32 cellular contexts compared by ENCODE assay signal in genomic region chr15:101228313-101228712, GRCh38. TPM values are rescaled to one million over a fixed set of nuclear protein-coding genes. Genes with fewer than 3 reads are reported as not detected.
DNase-seq lines count a peak whose midpoint lies in the region; ATAC-seq, FAIRE-seq and TF ChIP-seq lines count a peak whose summit lies in the region.
"Had no signal": no experiment of that assay in that cellular context is flagged by ENCODE, and none has a peak within 500 bp of the region (broad histone marks: within the 10 kb centered on the region; RNA-seq: fewer than 3 reads in every experiment).

No MANE protein-coding gene starts in this region.

- no peak for TF ChIP-seq RAD21 in GM12878 (IDR thresholded peaks at IDR 0.05; ENCODE audit: insufficient read depth, low read depth, low read length)

- no peaks in the 10 kb centered on the region for H3K27me3 ChIP-seq in GM12878 (replicated peaks in 1 of 2; ENCODE audit: control insufficient read depth in 2 of 2, insufficient read depth in 2 of 2, low read length in 1 of 2)
- H3K27me3 ChIP-seq: BLaER1, brain microvascular endothelial cell, dorsolateral prefrontal cortex, esophagus muscularis mucosa, right lobe of liver, tibial artery had no signal

- no peak for DNase-seq in stimulated activated naive CD8-positive, alpha-beta T cell treated with anti-CD3 and anti-CD28 coated beads, Interleukin-15, Interleukin-2, amounts not matched to agents 100 U/mL and 50 U/mL, for 24 hours
- DNase-seq in WTC11 (ENCODE audit: low spot score): no peak
- DNase-seq in GM12878 (ENCODE audit: low read depth, low spot score): no peak
- DNase-seq in mucosa of descending colon: no peak
- DNase-seq: activated CD4-positive, alpha-beta T cell treated with anti-CD3 and anti-CD28 coated beads, Interleukin-2, amount 50 U/mL, for 4 hours; activated naive CD4-positive, alpha-beta T cell treated with Interleukin-2 at 50 U/mL for 16 hours; amygdala; brain microvascular endothelial cell; COR-L47; dorsolateral prefrontal cortex; foreskin fibroblast; islet precursor cell; left ventricle myocardium superior; NCI-H446; NCI-H748 treated with DMSO at 0.1 percent for 48 hours; nucleus accumbens; right lobe of liver; SHP77 treated with DMSO at 0.1 percent for 48 hours; stimulated activated CD8-positive, alpha-beta memory T cell treated with anti-CD3 and anti-CD28 coated beads, Interleukin-4, amount 100 ng/mL, for 48 hours; T-helper 9 cell; tibial artery had no signal

- CTCF ChIA-PET in WTC11 (lab: Charles Lee) (no interaction called here), GM12878 (lab: Yijun Ruan, JAX) (interaction anchor here (0.9 kb wide), 1 partner anchor 29 kb away, joined by 3 read pairs; no protein-coding TSS in a partner anchor)

- no peak overlapping the region for H3K9ac ChIP-seq in GM12878 (ENCODE audit: control insufficient read depth, insufficient read depth, low read length)
- H3K9ac ChIP-seq: BLaER1 had no signal

- H2AFZ ChIP-seq in GM12878 (ENCODE audit: control insufficient read depth, low read depth, low read length): no peak overlapping the region

- peaks cover 6 to 9% of the 10 kb centered on the region in 2 experiments; a peak in 3 of 4 replicates for H3K36me3 ChIP-seq in GM12878 (ENCODE audit: control insufficient read depth in 2 of 2, insufficient read depth in 2 of 2, low read length in 1 of 2)
- no peaks in the 10 kb centered on the region for H3K36me3 ChIP-seq in mucosa of descending colon (ENCODE audit: low read depth)
- H3K36me3 ChIP-seq: prostate gland, right lobe of liver had no signal

- H3K9me3 ChIP-seq in GM12878 (replicated peaks; ENCODE audit: control insufficient read depth, insufficient read depth, low read length) (peaks cover 20% of the 10 kb centered on the region), mucosa of descending colon (peaks cover 7% of the 10 kb centered on the region)
- H3K9me3 ChIP-seq: prostate gland had no signal

- TF ChIP-seq EP300 in GM12878 (IDR thresholded peaks at IDR 0.05; ENCODE audit: borderline replicate concordance in 1 of 2, control insufficient read depth in 1 of 2, low read depth in 2 of 2, low read length in 2 of 2): no peak

- FAIRE-seq in GM12878 (lab: Jason Lieb, UNC): no peak
- FAIRE-seq: endometrium, RCC 7860 had no signal

- no peaks in the 10 kb centered on the region for H3K9me3 Mint-ChIP-seq in stimulated activated naive CD8-positive, alpha-beta T cell treated with anti-CD3 and anti-CD28 coated beads, Interleukin-15, Interleukin-2, amounts not matched to agents 100 ng/mL and 50 ng/mL, for 24 hours
- H3K9me3 Mint-ChIP-seq in WTC11: no peaks in the 10 kb centered on the region

- H3K4me3 ChIP-seq in GM12878: no peak overlapping the region
- no peak overlapping the region for H3K4me3 ChIP-seq in mucosa of descending colon
- H3K4me3 ChIP-seq: BLaER1, dorsolateral prefrontal cortex, esophagus muscularis mucosa, prostate gland, right lobe of liver, tibial artery had no signal

- in situ Hi-C loops in GM12878 (cut with MboI): no loop called here

- H3K4me1 ChIP-seq in GM12878 (ENCODE audit: control insufficient read depth, insufficient read depth, low read length): no peaks in the 10 kb centered on the region
- no peaks in the 10 kb centered on the region for H3K4me1 ChIP-seq in mucosa of descending colon (ENCODE audit: low read depth)
- H3K4me1 ChIP-seq: right lobe of liver had no signal

- H3K27ac Mint-ChIP-seq in stimulated activated naive CD8-positive, alpha-beta T cell treated with anti-CD3 and anti-CD28 coated beads, Interleukin-15, Interleukin-2, amounts not matched to agents 100 ng/mL and 50 ng/mL, for 24 hours: peak overlapping the region; percentile 57
- peak overlapping the region; percentile 4; the same call in 1 of the 2 replicates for H3K27ac Mint-ChIP-seq in WTC11
- H3K27ac Mint-ChIP-seq: IgD-negative memory B cell had no signal

- no peaks in the 10 kb centered on the region for H4K20me1 ChIP-seq in GM12878 (ENCODE audit: control insufficient read depth, insufficient read depth)

- RAD21 ChIA-PET in GM12878 (lab: Charles Lee; ENCODE audit: unreplicated experiment): no interaction called here

- intact Hi-C loops in GM12878 (cut with micrococcal nuclease; ENCODE audit: unreplicated experiment): no loop called here
- intact Hi-C loops in mucosa of descending colon (cut with DNase I, micrococcal nuclease): no loop called here

- peaks cover 88% of the 10 kb centered on the region for H3K36me3 Mint-ChIP-seq in stimulated activated naive CD8-positive, alpha-beta T cell treated with anti-CD3 and anti-CD28 coated beads, Interleukin-15, Interleukin-2, amounts not matched to agents 100 ng/mL and 50 ng/mL, for 24 hours (ENCODE audit: low read depth)
- peaks cover 37% of the 10 kb centered on the region for H3K36me3 Mint-ChIP-seq in WTC11

- H3K79me2 ChIP-seq in GM12878 (ENCODE audit: control insufficient read depth, insufficient read depth, low read length): peaks cover 68% of the 10 kb centered on the region

- H3K4me1 Mint-ChIP-seq in stimulated activated naive CD8-positive, alpha-beta T cell treated with anti-CD3 and anti-CD28 coated beads, Interleukin-15, Interleukin-2, amounts not matched to agents 100 ng/mL and 50 ng/mL, for 24 hours (ENCODE audit: low read depth): peaks cover 66% of the 10 kb centered on the region
- H3K4me1 Mint-ChIP-seq in WTC11: peaks cover 33% of the 10 kb centered on the region

- no peak overlapping the region for H3K27ac ChIP-seq in GM12878 (ENCODE audit: control insufficient read depth, insufficient read depth)
- H3K27ac ChIP-seq: BLaER1, brain microvascular endothelial cell, dorsolateral prefrontal cortex, esophagus muscularis mucosa, prostate gland, right lobe of liver, tibial artery, VCaP had no signal

- no peaks in the 10 kb centered on the region for H3K27me3 Mint-ChIP-seq in stimulated activated naive CD8-positive, alpha-beta T cell treated with anti-CD3 and anti-CD28 coated beads, Interleukin-15, Interleukin-2, amounts not matched to agents 100 ng/mL and 50 ng/mL, for 24 hours
- H3K27me3 Mint-ChIP-seq in WTC11 (ENCODE audit: low read depth): no peaks in the 10 kb centered on the region
- H3K27me3 Mint-ChIP-seq: IgD-negative memory B cell had no signal

- no peak for ATAC-seq in stimulated activated naive CD8-positive, alpha-beta T cell treated with anti-CD3 and anti-CD28 coated beads, Interleukin-15, Interleukin-2, amounts not matched to agents 100 U/mL and 50 U/mL, for 24 hours
- ATAC-seq in WTC11 (no peak), GM12878 (no peak), HG03439 (IDR thresholded peaks at IDR 0.05; ENCODE audit: unreplicated experiment) (no peak), mucosa of descending colon (no peak), HG02884 (IDR thresholded peaks at IDR 0.05; ENCODE audit: unreplicated experiment) (no peak)
- ATAC-seq: HCT116, left ventricle myocardium superior, right lobe of liver had no signal

- POLR2A ChIA-PET in WTC11 (lab: Charles Lee): no interaction called here
- POLR2A ChIA-PET in GM12878 (lab: Charles Lee): no interaction called here

- H3K4me2 ChIP-seq in GM12878 (ENCODE audit: control insufficient read depth, insufficient read depth): no peak overlapping the region
- H3K4me2 ChIP-seq: BLaER1 had no signal

- no peak overlapping the region for H3K4me3 Mint-ChIP-seq in stimulated activated naive CD8-positive, alpha-beta T cell treated with anti-CD3 and anti-CD28 coated beads, Interleukin-15, Interleukin-2, amounts not matched to agents 100 ng/mL and 50 ng/mL, for 24 hours
- no peak overlapping the region for H3K4me3 Mint-ChIP-seq in WTC11
- H3K4me3 Mint-ChIP-seq: IgD-negative memory B cell had no signal

- SMC1A ChIA-PET in GM12878 (lab: Charles Lee; ENCODE audit: uncharacterized antibody, unreplicated experiment): interaction anchor here (1.8 kb wide), 1 partner anchor 11 kb away, joined by 5 read pairs; no protein-coding TSS in a partner anchor

- TF ChIP-seq CTCF in WTC11 (IDR thresholded peaks at IDR 0.05): no peak
- TF ChIP-seq CTCF in GM12878 (IDR thresholded peaks at IDR 0.05 in 2 of 3, conservative IDR thresholded peaks at IDR 0.05 in 1 of 3; ENCODE audit: control insufficient read depth in 2 of 3, extremely low read depth in 1 of 3, insufficient read depth in 1 of 3, low read depth in 3 of 3, low read length in 3 of 3): no peak
- TF ChIP-seq CTCF in mucosa of descending colon (IDR thresholded peaks at IDR 0.05): no peak

- BruUV-seq in GM12878 (replicated peaks; lab: Mats Ljungman, UMichigan): no TSS peak

- no peak for TF ChIP-seq POLR2A in GM12878 (IDR thresholded peaks at IDR 0.05; ENCODE audit: low read depth, low read length)

RNA-seq across cellular contexts. Expression of gene CHSY1, which starts 23.5 kb away (rescaled TPM):
- total RNA-seq in WTC11 (2021) (56.3 to 59.1 TPM (median 57.4 TPM) in 3 replicates), GM12878 (2014; rRNA removed) (9.8 and 11.1 TPM in 2 replicates), GM12878 (2014; rRNA removed; fragmentation: Illumina TruSeq; extraction: Trizol) (14.2 and 14.7 TPM in 2 replicates), GM12878 (2021) (17.5 and 17.8 TPM in 2 replicates), mucosa of descending colon (10 to 100 TPM in 2 of 3 donors, 1 to 10 TPM in 1; 7.7 to 15.5 (median 12.6) TPM)
- total RNA-seq in GM12878 (2013; cell fraction: nucleolus; rRNA removed): 82.5 and 96.0 TPM in 2 replicates
- 7.5 TPM for polyA plus RNA-seq in GM12878 (2011; ENCODE audit: low read depth)
- polyA plus RNA-seq in GM12878 (2011; rRNA removed) (31.2 and 41.1 TPM in 2 replicates), GM12878 (2014; fragmentation: Illumina TruSeq; extraction: Trizol) (16.1 and 18.9 TPM in 2 replicates), GM12878 (2014; fragmentation: Nextera tagmentation; extraction: Ambion mirVana) (10 to 100 TPM in 1 of 2 experiments, 1 to 10 TPM in 1; 5.1 to 10.0 TPM), GM12878 (2014; rRNA removed) (10.8 and 11.0 TPM in 2 replicates), GM12878 (2016; fragmentation: Nextera tagmentation; extraction: Ambion mirVana) (1 to 10 TPM; 1.4 to 1.8 TPM)
- polyA plus RNA-seq in GM12878 (2011; cell fraction: cytosol; rRNA removed): 17.9 and 23.9 TPM in 2 replicates
- 19.2 and 19.8 TPM in 2 replicates for polyA plus RNA-seq in GM12878 (2011; cell fraction: nucleus; rRNA removed)
- polyA plus RNA-seq in GM12878 (2012): 7.4 and 12.5 TPM in 2 replicates
- 36.3 and 39.7 TPM in 2 replicates for polyA minus RNA-seq in GM12878 (2011; rRNA and poly(A)+ RNA removed)
- polyA minus RNA-seq in GM12878 (2011; cell fraction: cytosol; rRNA and poly(A)+ RNA removed): 14.3 and 16.0 TPM in 2 replicates
- polyA minus RNA-seq in GM12878 (2011; cell fraction: nucleus; rRNA and poly(A)+ RNA removed): 13.2 and 20.8 TPM in 2 replicates

RNA-seq across cellular contexts. Expression of gene SELENOS, which starts 49.0 kb away (rescaled TPM):
- total RNA-seq in WTC11 (2021) (38.2 to 43.8 TPM (median 39.3 TPM) in 3 replicates), GM12878 (2014; rRNA removed) (30.7 and 36.4 TPM in 2 replicates), GM12878 (2014; rRNA removed; fragmentation: Illumina TruSeq; extraction: Trizol) (35.7 and 37.8 TPM in 2 replicates), GM12878 (2021) (29.0 and 33.4 TPM in 2 replicates), mucosa of descending colon (100 to 1,000 TPM in 2 of 3 donors, 10 to 100 TPM in 1; 78.7 to 118 (median 115) TPM)
- total RNA-seq in GM12878 (2013; cell fraction: nucleolus; rRNA removed): 50.5 and 66.2 TPM in 2 replicates
- 37.2 TPM for polyA plus RNA-seq in GM12878 (2011; ENCODE audit: low read depth)
- polyA plus RNA-seq in GM12878 (2011; rRNA removed) (62.9 and 73.8 TPM in 2 replicates), GM12878 (2014; fragmentation: Illumina TruSeq; extraction: Trizol) (34.9 and 35.8 TPM in 2 replicates), GM12878 (2014; fragmentation: Nextera tagmentation; extraction: Ambion mirVana) (10 to 100 TPM; 25.8 to 36.7 TPM), GM12878 (2014; rRNA removed) (39.4 and 48.7 TPM in 2 replicates), GM12878 (2016; fragmentation: Nextera tagmentation; extraction: Ambion mirVana) (10 to 100 TPM; 87.9 to 90.1 TPM)
- polyA plus RNA-seq in GM12878 (2011; cell fraction: cytosol; rRNA removed): 43.7 and 45.0 TPM in 2 replicates
- 30.2 and 33.3 TPM in 2 replicates for polyA plus RNA-seq in GM12878 (2011; cell fraction: nucleus; rRNA removed)
- polyA plus RNA-seq in GM12878 (2012): 42.4 and 44.3 TPM in 2 replicates
- polyA minus RNA-seq in GM12878 (2011; rRNA and poly(A)+ RNA removed): 27.9 and 31.7 TPM in 2 replicates
- polyA minus RNA-seq in GM12878 (2011; cell fraction: cytosol; rRNA and poly(A)+ RNA removed): 7.9 and 8.7 TPM in 2 replicates
- polyA minus RNA-seq in GM12878 (2011; cell fraction: nucleus; rRNA and poly(A)+ RNA removed): 25.0 and 38.4 TPM in 2 replicates
